9 cellular contexts compared by ENCODE assay signal in genomic region chr6:35590622-35591066, GRCh38.
DNase-seq lines count a peak whose midpoint lies in the region; ATAC-seq and TF ChIP-seq lines count a peak whose summit lies in the region.
"Had no signal": no experiment of that assay in that cellular context is flagged by ENCODE, and none has a peak within 500 bp of the region (broad histone marks: within the 10 kb centered on the region; RNA-seq: fewer than 3 reads in every experiment).

No MANE protein-coding gene starts in this region.

- no peaks in the 10 kb centered on the region for H3K9me3 Mint-ChIP-seq in activated CD4-positive, alpha-beta T cell treated with anti-CD3 and anti-CD28 coated beads for 36 hours (ENCODE audit: low read depth)

- peaks cover 29 to 100% (median 38%) of the 10 kb centered on the region in 3 donors for H3K36me3 ChIP-seq in esophagus squamous epithelium
- H3K36me3 ChIP-seq in muscle layer of duodenum (ENCODE audit: control insufficient read depth in 1 of 2, insufficient read depth in 2 of 2, low read length in 2 of 2) = peaks cover 14 to 19% of the 10 kb centered on the region in 2 donors
- peaks cover 49 to 51% of the 10 kb centered on the region in 2 donors for H3K36me3 ChIP-seq in thyroid gland
- H3K36me3 ChIP-seq: SJSA1 had no signal

- peak overlapping the region; percentile 47 for H3K27ac Mint-ChIP-seq in activated CD4-positive, alpha-beta T cell treated with anti-CD3 and anti-CD28 coated beads for 36 hours

- no peak for DNase-seq in activated CD4-positive, alpha-beta T cell treated with anti-CD3 and anti-CD28 coated beads for 36 hours
- no peak for DNase-seq in activated CD4-positive, alpha-beta T cell treated with anti-CD3 and anti-CD28 coated beads, Interleukin-2, amount 50 U/mL, for 48 hours
- no peak for DNase-seq in esophagus squamous epithelium (lab: John Stamatoyannopoulos, UW)
- peak; percentile 96 to 97 for DNase-seq in thyroid gland
- no peak for DNase-seq in amniotic stem cell (lab: John Stamatoyannopoulos, UW)
- no peak for DNase-seq in hepatic stellate cell (ENCODE audit: low spot score)

- peaks cover 34 to 100% (median 84%) of the 10 kb centered on the region in 3 donors for H3K4me1 ChIP-seq in esophagus squamous epithelium
- peaks cover 4 to 53% of the 10 kb centered on the region in 2 donors for H3K4me1 ChIP-seq in muscle layer of duodenum (ENCODE audit: control insufficient read depth in 1 of 2, insufficient read depth in 2 of 2, low read length in 2 of 2)
- peaks cover 77 to 92% of the 10 kb centered on the region in 2 donors for H3K4me1 ChIP-seq in thyroid gland
- H3K4me1 ChIP-seq: SJSA1 had no signal

- H3K36me3 Mint-ChIP-seq in activated CD4-positive, alpha-beta T cell treated with anti-CD3 and anti-CD28 coated beads for 36 hours (ENCODE audit: low read depth) = peaks cover 76% of the 10 kb centered on the region

- 29 to 48% methylated on average over 4 to 6 of the region's 6 CpGs for WGBS in esophagus squamous epithelium, 2 donors
- WGBS in thyroid gland, 2 donors = 7 to 9% methylated on average over 6 of the region's 6 CpGs

- TF ChIP-seq CTCF in esophagus squamous epithelium (IDR thresholded peaks at IDR 0.05) = no peak
- no peak for TF ChIP-seq CTCF in thyroid gland (IDR thresholded peaks at IDR 0.05)

- no peaks in the 10 kb centered on the region for H3K27me3 ChIP-seq in esophagus squamous epithelium
- no peaks in the 10 kb centered on the region for H3K27me3 ChIP-seq in muscle layer of duodenum (ENCODE audit: low read depth, low read length)
- H3K27me3 ChIP-seq in thyroid gland = no peaks in the 10 kb centered on the region

- CTCF ChIA-PET in activated CD4-positive, alpha-beta T cell treated with anti-CD3 and anti-CD28 coated beads for 36 hours (lab: Charles Lee) = interaction anchor here (0.6 to 6.6 kb wide), 18 partner anchors 11 to 504 kb away, joined by 3 to 123 read pairs (median 5); partner anchors contain the start of gene ARMC12

- peaks cover 88% of the 10 kb centered on the region for H3K4me1 Mint-ChIP-seq in activated CD4-positive, alpha-beta T cell treated with anti-CD3 and anti-CD28 coated beads for 36 hours

- TF ChIP-seq POLR2A in esophagus squamous epithelium (IDR thresholded peaks at IDR 0.05) (no peak), thyroid gland (IDR thresholded peaks at IDR 0.05) (peak in 1 of 2 donors; percentile 70)

- H3K9me3 ChIP-seq in esophagus squamous epithelium = no peaks in the 10 kb centered on the region
- no peaks in the 10 kb centered on the region for H3K9me3 ChIP-seq in muscle layer of duodenum (ENCODE audit: control insufficient read depth in 1 of 2, low read length in 2 of 2)
- H3K9me3 ChIP-seq in thyroid gland = no peaks in the 10 kb centered on the region
- H3K9me3 ChIP-seq: SJSA1 had no signal

- POLR2A ChIA-PET in activated CD4-positive, alpha-beta T cell treated with anti-CD3 and anti-CD28 coated beads for 36 hours (lab: Charles Lee) = interaction anchor here (0.6 to 0.7 kb wide), 3 partner anchors 53 to 122 kb away, joined by 3 to 10 read pairs (median 5); no protein-coding TSS in a partner anchor

- intact Hi-C loops in activated CD4-positive, alpha-beta T cell treated with anti-CD3 and anti-CD28 coated beads for 36 hours (cut with DNase I, micrococcal nuclease) = no loop called here
- intact Hi-C loops in esophagus squamous epithelium (cut with DNase I) (no loop called here), thyroid gland (cut with DNase I) (no loop called here)

- no peak for ATAC-seq in activated CD4-positive, alpha-beta T cell treated with anti-CD3 and anti-CD28 coated beads for 36 hours
- ATAC-seq in GM18498 (IDR thresholded peaks at IDR 0.05; ENCODE audit: unreplicated experiment) = no peak

- H3K27ac ChIP-seq in esophagus squamous epithelium (peak overlapping the region; percentile 66 to 92 (median 86)), muscle layer of duodenum (ENCODE audit: low read length) (peak overlapping the region; percentile 64), thyroid gland (peak overlapping the region; percentile 96 to 99 (median 97))
- H3K27ac ChIP-seq: SJSA1 had no signal

- no peaks in the 10 kb centered on the region for H3K27me3 Mint-ChIP-seq in activated CD4-positive, alpha-beta T cell treated with anti-CD3 and anti-CD28 coated beads for 36 hours

- no peak overlapping the region for H3K4me3 Mint-ChIP-seq in activated CD4-positive, alpha-beta T cell treated with anti-CD3 and anti-CD28 coated beads for 36 hours

- H3K4me3 ChIP-seq in esophagus squamous epithelium (no peak overlapping the region), muscle layer of duodenum (ENCODE audit: low read depth in 1 of 2, low read length in 2 of 2) (no peak overlapping the region), thyroid gland (replicated peaks in 1 of 3) (no peak overlapping the region)
- H3K4me3 ChIP-seq: SJSA1 had no signal

Comparison
In these comparisons a context has a peak if more than half of its experiments do, and no peak if none do; other contexts are left out.
1. DNase-seq: peak in thyroid gland (2 of 2); none in activated CD4-positive, alpha-beta T cell treated with anti-CD3 and anti-CD28 coated beads for 36 hours (single experiment), activated CD4-positive, alpha-beta T cell treated with anti-CD3 and anti-CD28 coated beads, Interleukin-2, amount 50 U/mL, for 48 hours (0 of 2), esophagus squamous epithelium (single experiment), amniotic stem cell (single experiment) and hepatic stellate cell (single experiment).
2. Peak in every context shown above with its lines, with median percentiles within 50 percentile points of each other: H3K27ac ChIP-seq.